In the genomic region with DNA sequence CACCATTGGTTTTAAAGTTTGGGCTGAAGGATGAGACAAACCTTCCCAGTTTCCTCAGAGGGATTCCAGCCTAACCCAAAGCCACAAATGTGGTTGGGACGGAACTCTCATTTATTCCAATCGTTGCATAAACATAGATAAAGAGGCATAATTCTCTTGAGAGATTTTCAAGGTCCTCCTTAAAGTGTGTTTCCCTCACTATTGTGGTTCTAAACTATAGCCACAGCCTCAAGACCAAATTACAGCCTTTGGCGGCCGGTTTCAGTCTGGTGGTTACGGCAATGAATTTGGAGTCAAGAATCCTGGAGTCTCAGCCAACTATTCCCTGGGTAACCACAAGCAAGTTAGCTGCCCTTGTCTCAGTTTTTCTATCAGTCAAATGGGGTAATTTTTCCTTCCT, we compare ENCODE assay signal across 25 cellular contexts. TPM values are rescaled to one million over a fixed set of nuclear protein-coding genes. Genes with fewer than 3 reads are reported as not detected.
DNase-seq lines count a peak whose midpoint lies in the region; ATAC-seq and TF ChIP-seq lines count a peak whose summit lies in the region.
"Had no signal": no experiment of that assay in that cellular context is flagged by ENCODE, and none has a peak within 500 bp of the region (broad histone marks: within the 10 kb centered on the region; RNA-seq: fewer than 3 reads in every experiment).

No MANE protein-coding gene starts in this region.

- H3K36me3 ChIP-seq in right lobe of liver = peaks cover 0 to 9% (median 0%) of the 10 kb centered on the region in 4 donors
- H3K36me3 ChIP-seq: BE2C had no signal

- 77% methylated on average over 2 of the region's 5 CpGs for WGBS in right lobe of liver (ENCODE audit: insufficient coverage, low coverage, low lambda C conversion rate, missing lambda C conversion rate)

- H3K4me3 ChIP-seq in AG09309 (ENCODE audit: control insufficient read depth, low read depth, low read length) (no peak overlapping the region), right lobe of liver (no peak overlapping the region)
- H3K4me3 ChIP-seq: PC-9, SJSA1 had no signal

- no peak overlapping the region for H3K27ac ChIP-seq in right lobe of liver
- H3K27ac ChIP-seq: 22Rv1, PC-9, SJSA1 had no signal

- H3K27me3 ChIP-seq in right lobe of liver = no peaks in the 10 kb centered on the region
- H3K27me3 ChIP-seq: BE2C, SJSA1 had no signal

- H3K4me1 ChIP-seq in right lobe of liver = no peaks in the 10 kb centered on the region
- H3K4me1 ChIP-seq: SJSA1 had no signal

- intact Hi-C loops in right lobe of liver (cut with DNase I) = no loop called here

- TF ChIP-seq POLR2A in right lobe of liver (IDR thresholded peaks at IDR 0.05) = no peak

- no peak for TF ChIP-seq CTCF in AG09309 (IDR thresholded peaks at IDR 0.05; ENCODE audit: control insufficient read depth, insufficient read depth, low read depth, low read length, missing control alignments)
- TF ChIP-seq CTCF in right lobe of liver (IDR thresholded peaks at IDR 0.05) = no peak

- DNase-seq in AG09309 (ENCODE audit: low read depth) (peak; percentile 41), amniotic epithelial cell (ENCODE audit: low read depth) (peak; percentile 80), fibroblast of peridontal ligament (ENCODE audit: extremely low read depth) (peak; percentile 86), renal cortical epithelial cell (ENCODE audit: low read depth) (peak; percentile 66), right lobe of liver (no peak), medulla oblongata (ENCODE audit: extremely low spot score) (no peak), HuH-7 (ENCODE audit: low spot score) (no peak)
- DNase-seq: BE2C; CD8-positive, alpha-beta memory T cell; DMS 273 treated with DMSO at 0.1 percent for 48 hours; DMS79; GF-D8; IMR-90; KG1; MM.1S; NCI-H2029 treated with DMSO at 0.1 percent for 48 hours; NCI-H446 treated with DMSO at 0.1 percent for 48 hours; NCI-H526; NCI-H82; NK-92 treated with Interleukin-12 subunit alpha and Interleukin-12 subunit beta, amount 100 ng/mL, for 24 hours; PC-9; Right ventricle myocardium superior; RPMI8226 had no signal

- no peak for ATAC-seq in right lobe of liver

- H3K9me3 ChIP-seq in right lobe of liver = no peaks in the 10 kb centered on the region
- H3K9me3 ChIP-seq: BE2C, SJSA1 had no signal

RNA-seq across cellular contexts. Expression of a gene that starts 42.6 kb away (rescaled TPM):
- total RNA-seq in renal cortical epithelial cell (19.6 and 30.1 TPM in 2 replicates), right lobe of liver (10 to 100 TPM; 13.7 to 36.8 (median 23.5) TPM)

Comparison
In these comparisons a context has a peak if more than half of its experiments do, and no peak if none do; other contexts are left out.
1. DNase-seq: peak in AG09309 (single experiment), amniotic epithelial cell (single experiment), fibroblast of peridontal ligament (single experiment) and renal cortical epithelial cell (single experiment); none in right lobe of liver (0 of 3), medulla oblongata (single experiment) and HuH-7 (single experiment).